Comparison of ENCODE assay signal across 24 cellular contexts in the genomic region with DNA sequence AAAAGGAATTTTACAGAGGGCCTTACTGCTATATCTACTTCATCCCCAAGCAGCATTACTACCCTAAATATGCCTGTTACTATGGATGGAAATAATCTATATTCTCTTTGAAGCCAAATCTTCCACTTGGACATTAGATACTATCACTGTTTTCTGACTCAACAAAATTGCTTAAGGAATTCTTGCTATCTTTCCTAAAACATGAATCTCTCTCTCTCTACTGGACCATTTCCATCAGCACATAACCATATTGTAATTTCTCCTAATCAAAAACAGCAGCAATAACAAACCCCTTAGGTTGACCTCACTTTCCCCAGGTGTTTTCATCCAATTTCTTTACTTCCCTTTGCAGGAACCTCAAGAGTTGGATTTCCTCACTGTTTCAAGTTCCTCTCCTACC.
"Had no signal": no experiment of that assay in that cellular context is flagged by ENCODE, and none has a peak within 500 bp of the region (broad histone marks: within the 10 kb centered on the region; RNA-seq: fewer than 3 reads in every experiment).

No MANE protein-coding gene starts in this region.

- H3K4me2 ChIP-seq: neural progenitor cell had no signal

- H3K79me2 ChIP-seq: parathyroid adenoma had no signal

- ATAC-seq: gastroesophageal sphincter; left lobe of liver; mucosa of descending colon; naive thymus-derived CD8-positive, alpha-beta T cell; psoas muscle; right lobe of liver; stimulated activated memory B cell treated with anti-CD40 and anti-IgM and Interleukin-4, amounts not matched to agents 10 μg/mL and 1 μg/mL and 100 μg/mL, for 72 hours had no signal

- H3K9me3 Mint-ChIP-seq: naive thymus-derived CD8-positive, alpha-beta T cell; neural progenitor cell; stimulated activated memory B cell treated with anti-CD40 and anti-IgM and Interleukin-4, amounts not matched to agents 10 μg/mL and 1 μg/mL and 100 μg/mL, for 72 hours; stimulated activated naive CD8-positive, alpha-beta T cell treated with anti-CD3 and anti-CD28 coated beads, Interleukin-15, Interleukin-2, amounts not matched to agents 100 ng/mL and 50 ng/mL, for 24 hours had no signal

- H3K4me3 Mint-ChIP-seq: naive thymus-derived CD8-positive, alpha-beta T cell; neural progenitor cell; stimulated activated memory B cell treated with anti-CD40 and anti-IgM and Interleukin-4, amounts not matched to agents 10 μg/mL and 1 μg/mL and 100 μg/mL, for 72 hours; stimulated activated naive CD8-positive, alpha-beta T cell treated with anti-CD3 and anti-CD28 coated beads, Interleukin-15, Interleukin-2, amounts not matched to agents 100 ng/mL and 50 ng/mL, for 24 hours had no signal

- H3K27me3 ChIP-seq: gastroesophageal sphincter, neural progenitor cell, right lobe of liver, spleen, tibial artery, upper lobe of left lung, uterus had no signal

- H3K36me3 ChIP-seq: gastroesophageal sphincter, neural progenitor cell, right lobe of liver, spleen, upper lobe of left lung, uterus had no signal

- H3K27ac Mint-ChIP-seq: naive thymus-derived CD8-positive, alpha-beta T cell; neural progenitor cell; stimulated activated memory B cell treated with anti-CD40 and anti-IgM and Interleukin-4, amounts not matched to agents 10 μg/mL and 1 μg/mL and 100 μg/mL, for 72 hours; stimulated activated naive CD8-positive, alpha-beta T cell treated with anti-CD3 and anti-CD28 coated beads, Interleukin-15, Interleukin-2, amounts not matched to agents 100 ng/mL and 50 ng/mL, for 24 hours had no signal

- H3K36me3 Mint-ChIP-seq: naive thymus-derived CD8-positive, alpha-beta T cell; stimulated activated memory B cell treated with anti-CD40 and anti-IgM and Interleukin-4, amounts not matched to agents 10 μg/mL and 1 μg/mL and 100 μg/mL, for 72 hours had no signal

- DNase-seq: effector CD4-positive, alpha-beta T cell; glutamatergic neuron; islet precursor cell; mammary epithelial cell; mucosa of descending colon; naive thymus-derived CD8-positive, alpha-beta T cell; nucleus accumbens; psoas muscle; retina; right lobe of liver; spleen; stimulated activated CD4-positive, alpha-beta T cell treated with anti-CD3 and anti-CD28 coated beads, Interleukin-15, amount 100 ng/mL, for 24 hours; stimulated activated CD4-positive, alpha-beta T cell treated with anti-CD3 and anti-CD28 coated beads, Interleukin-1b, Interleukin-23, amount 100 ng/mL, for 48 hours; stimulated activated CD4-positive, alpha-beta T cell treated with anti-CD3 and anti-CD28 coated beads, Interleukin-4, amount 100 ng/mL, for 24 hours; tibial artery; upper lobe of left lung; uterus had no signal

- H3K27me3 Mint-ChIP-seq: stimulated activated memory B cell treated with anti-CD40 and anti-IgM and Interleukin-4, amounts not matched to agents 10 μg/mL and 1 μg/mL and 100 μg/mL, for 72 hours had no signal

- H3K27ac ChIP-seq: coronary artery, gastroesophageal sphincter, neural progenitor cell, parathyroid adenoma, psoas muscle, right lobe of liver, spleen, tibial artery, upper lobe of left lung, uterus had no signal

- H3K4me1 Mint-ChIP-seq: naive thymus-derived CD8-positive, alpha-beta T cell; stimulated activated memory B cell treated with anti-CD40 and anti-IgM and Interleukin-4, amounts not matched to agents 10 μg/mL and 1 μg/mL and 100 μg/mL, for 72 hours had no signal

- H3K4me1 ChIP-seq: parathyroid adenoma, right lobe of liver, spleen, upper lobe of left lung, uterus had no signal

- H3K4me3 ChIP-seq: coronary artery, gastroesophageal sphincter, mucosa of descending colon, neural progenitor cell, psoas muscle, right lobe of liver, spleen, tibial artery, upper lobe of left lung, uterus had no signal

- H2AFZ ChIP-seq: neural progenitor cell, parathyroid adenoma had no signal

- H3K9me3 ChIP-seq: mucosa of descending colon, psoas muscle had no signal
